In the genomic region with DNA sequence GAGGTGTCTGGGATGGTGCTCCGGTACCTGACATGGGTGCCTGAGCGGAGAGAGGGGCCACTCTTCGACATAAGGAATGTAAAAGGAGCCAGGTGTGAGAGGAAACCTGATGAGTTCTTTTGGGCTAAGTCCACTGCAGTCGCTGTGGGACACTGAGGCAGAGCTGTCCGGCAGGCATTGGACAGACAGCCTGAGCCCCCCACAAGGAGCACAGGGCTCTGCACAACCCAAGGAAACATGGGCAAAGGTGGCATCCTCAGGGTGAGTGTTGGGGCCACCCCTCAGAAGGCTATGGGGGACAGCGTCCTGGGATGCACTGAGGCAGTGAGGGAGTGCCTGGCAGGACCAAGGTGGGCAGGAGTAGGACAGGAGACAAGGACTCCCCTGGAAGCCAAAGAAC, we compare ENCODE assay signal across 19 cellular contexts. TPM values are rescaled to one million over a fixed set of nuclear protein-coding genes. Genes with fewer than 3 reads are reported as not detected.
A peak's percentile ranks its signal among the peaks of the same experiment; 100 is the strongest.
DNase-seq lines count a peak whose midpoint lies in the region; ATAC-seq, FAIRE-seq and TF ChIP-seq lines count a peak whose summit lies in the region.
"Had no signal": no experiment of that assay in that cellular context is flagged by ENCODE, and none has a peak within 500 bp of the region (broad histone marks: within the 10 kb centered on the region; RNA-seq: fewer than 3 reads in every experiment).

No MANE protein-coding gene starts in this region.

- no peaks in the 10 kb centered on the region for H3K36me3 ChIP-seq in astrocyte (ENCODE audit: insufficient read depth, low read length)
- H3K36me3 ChIP-seq in suprapubic skin, result peaks cover 41% of the 10 kb centered on the region

- intact Hi-C loops in dorsolateral prefrontal cortex (cut with DNase I), result no loop called here

- H3K27me3 ChIP-seq in astrocyte (ENCODE audit: insufficient read depth, low read length) (peaks cover 5% of the 10 kb centered on the region), dorsolateral prefrontal cortex (no peaks in the 10 kb centered on the region), suprapubic skin (no peaks in the 10 kb centered on the region)

- no peak overlapping the region for H3K4me3 Mint-ChIP-seq in astrocyte (ENCODE audit: unreplicated experiment)
- peak overlapping the region; percentile 19 for H3K4me3 Mint-ChIP-seq in neural crest cell

- H3K27ac Mint-ChIP-seq in astrocyte (ENCODE audit: unreplicated experiment), result peak overlapping the region; percentile 20
- no peak overlapping the region for H3K27ac Mint-ChIP-seq in neural crest cell (ENCODE audit: unreplicated experiment)

- no peak for TF ChIP-seq POLR2A in suprapubic skin (IDR thresholded peaks at IDR 0.05)

- H4K20me1 ChIP-seq in astrocyte (ENCODE audit: insufficient read depth, low read length), result no peaks in the 10 kb centered on the region

- WGBS in suprapubic skin, result 81% methylated on average over 6 of the region's 6 CpGs

- H3K9ac ChIP-seq in astrocyte (ENCODE audit: low read length), result no peak overlapping the region

- H3K27me3 Mint-ChIP-seq in astrocyte (ENCODE audit: low read depth, unreplicated experiment) (peaks cover 10% of the 10 kb centered on the region), neural crest cell (ENCODE audit: low read depth) (peaks cover under 1% of the 10 kb centered on the region)

- H3K4me1 ChIP-seq in astrocyte (ENCODE audit: insufficient read depth, low read length) (no peaks in the 10 kb centered on the region), suprapubic skin (peaks cover 36% of the 10 kb centered on the region)

- no peak for ATAC-seq in HG02623 (IDR thresholded peaks at IDR 0.05; ENCODE audit: unreplicated experiment)
- no peak for ATAC-seq in HG02852 (IDR thresholded peaks at IDR 0.05; ENCODE audit: unreplicated experiment)

- no peak overlapping the region for H3K4me2 ChIP-seq in astrocyte (ENCODE audit: low read length)

- H3K27ac ChIP-seq in astrocyte (ENCODE audit: low read depth, low read length) (no peak overlapping the region), dorsolateral prefrontal cortex (peak overlapping the region in 44 of 59 donors; percentile 19 to 84 (median 70)), suprapubic skin (no peak overlapping the region)

- H3K9me3 ChIP-seq in astrocyte (ENCODE audit: insufficient read depth, low read depth, low read length) (no peaks in the 10 kb centered on the region), suprapubic skin (no peaks in the 10 kb centered on the region)

- TF ChIP-seq EP300 in suprapubic skin (IDR thresholded peaks at IDR 0.05), result no peak

- DNase-seq in astrocyte (ENCODE audit: low read depth) (no peak), dorsolateral prefrontal cortex (peak in 3 of 10 donors; percentile 4 to 21 (median 17)), neural crest cell (ENCODE audit: low read depth, low spot score) (no peak), suprapubic skin (ENCODE audit: low spot score in 2 of 2) (peak; percentile 15 to 39), cortex of kidney (lab: John Stamatoyannopoulos, UW) (no peak)
- DNase-seq: GOT3, KG1, MV-4-11, NCI-H1417, NCI-H187, NCI-H2107, NCI-H524, NCI-H82, OCI-M1, Right ventricle myocardium superior had no signal

- H3K9me3 Mint-ChIP-seq in astrocyte (ENCODE audit: unreplicated experiment) (no peaks in the 10 kb centered on the region), neural crest cell (no peaks in the 10 kb centered on the region)

- H2AFZ ChIP-seq in astrocyte (ENCODE audit: low read depth, low read length), result no peak overlapping the region

- no peaks in the 10 kb centered on the region for H3K79me2 ChIP-seq in astrocyte (ENCODE audit: insufficient read depth, low read length)

- no peak for FAIRE-seq in astrocyte (lab: Jason Lieb, UNC)
- FAIRE-seq: D721Med had no signal

- TF ChIP-seq CTCF in astrocyte (IDR thresholded peaks at IDR 0.05; ENCODE audit: insufficient read depth, low read depth, low read length) (no peak), dorsolateral prefrontal cortex (IDR thresholded peaks at IDR 0.05 in 54 of 56, conservative IDR thresholded peaks at IDR 0.05 in 2 of 56; ENCODE audit: low read depth in 1 of 56, partially characterized antibody in 56 of 56) (no peak), neural crest cell (conservative IDR thresholded peaks at IDR 0.05) (no peak), suprapubic skin (IDR thresholded peaks at IDR 0.05) (no peak)

- H3K4me3 ChIP-seq in astrocyte (ENCODE audit: insufficient read depth, low read depth, low read length), result no peak overlapping the region
- H3K4me3 ChIP-seq in dorsolateral prefrontal cortex, result no peak overlapping the region
- no peak overlapping the region for H3K4me3 ChIP-seq in suprapubic skin

- H3K4me1 Mint-ChIP-seq in astrocyte (ENCODE audit: low read depth, unreplicated experiment), result peaks cover 10% of the 10 kb centered on the region
- H3K4me1 Mint-ChIP-seq in neural crest cell, result peaks cover 51% of the 10 kb centered on the region

- H3K36me3 Mint-ChIP-seq in astrocyte (ENCODE audit: low read depth, unreplicated experiment), result no peaks in the 10 kb centered on the region
- no peaks in the 10 kb centered on the region for H3K36me3 Mint-ChIP-seq in neural crest cell (ENCODE audit: low read depth)

RNA-seq across cellular contexts. Expression of a gene that starts 57.7 kb away (rescaled TPM):
- total RNA-seq in astrocyte, result 0.34 and 0.72 TPM in 2 replicates
- total RNA-seq in dorsolateral prefrontal cortex, result 10 to 100 TPM; 10.3 to 60.6 (median 25.2) TPM
- 9.0 and 10.4 TPM in 2 replicates for total RNA-seq in neural crest cell
- total RNA-seq in suprapubic skin, result 1 to 10 TPM; 1.6 to 7.4 (median 2.9) TPM
- total RNA-seq: HT-29 had no signal

Comparison
In these comparisons a context has a peak if more than half of its experiments do, and no peak if none do; other contexts are left out.
1. DNase-seq: peak in suprapubic skin (2 of 2); none in astrocyte (single experiment), neural crest cell (single experiment) and cortex of kidney (single experiment).
2. H3K27ac ChIP-seq: peak in dorsolateral prefrontal cortex (44 of 59); none in astrocyte (single experiment) and suprapubic skin (single experiment).